20 cellular contexts compared by ENCODE assay signal in the genomic region with DNA sequence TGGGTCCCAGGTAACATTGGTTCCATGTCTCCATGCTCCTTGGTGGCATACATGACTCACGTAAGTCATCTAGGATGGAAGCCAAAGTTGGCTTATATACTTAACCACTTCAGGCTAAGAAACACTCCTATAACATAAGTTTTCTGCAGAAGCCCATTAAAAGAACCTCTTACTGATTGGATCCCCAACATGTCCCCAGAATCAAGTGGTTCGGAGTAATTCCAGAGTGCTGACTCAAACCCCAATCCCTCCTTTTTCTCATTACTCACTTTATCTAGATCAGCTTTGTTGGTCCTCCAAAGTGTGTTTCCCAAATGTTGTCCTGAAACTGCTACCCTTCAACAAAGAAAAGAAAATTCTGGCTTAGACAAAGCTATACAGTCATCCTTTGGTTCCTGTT. TPM values are rescaled to one million over a fixed set of nuclear protein-coding genes. Genes with fewer than 3 reads are reported as not detected.
DNase-seq lines count a peak whose midpoint lies in the region; ATAC-seq, FAIRE-seq and TF ChIP-seq lines count a peak whose summit lies in the region.
"Had no signal": no experiment of that assay in that cellular context is flagged by ENCODE, and none has a peak within 500 bp of the region (broad histone marks: within the 10 kb centered on the region; RNA-seq: fewer than 3 reads in every experiment).

No MANE protein-coding gene starts in this region.

- no peak overlapping the region for H3K4me2 ChIP-seq in astrocyte (ENCODE audit: low read length)

- H3K4me1 ChIP-seq in astrocyte (ENCODE audit: insufficient read depth, low read length) (no peaks in the 10 kb centered on the region), foreskin keratinocyte (no peaks in the 10 kb centered on the region)
- H3K4me1 ChIP-seq: BE2C had no signal

- peaks cover 3% of the 10 kb centered on the region for H3K9me3 Mint-ChIP-seq in astrocyte (ENCODE audit: unreplicated experiment)

- H3K27ac ChIP-seq in astrocyte (ENCODE audit: low read depth, low read length) (no peak overlapping the region), caudate nucleus (ENCODE audit: low read depth, low read length) (no peak overlapping the region), foreskin keratinocyte (no peak overlapping the region)
- H3K27ac ChIP-seq: C4-2B had no signal

- H3K4me3 Mint-ChIP-seq in astrocyte (ENCODE audit: unreplicated experiment) = no peak overlapping the region
- H3K4me3 Mint-ChIP-seq: CD4-positive, alpha-beta memory T cell had no signal

- H3K4me3 ChIP-seq in astrocyte (ENCODE audit: insufficient read depth, low read depth, low read length) (no peak overlapping the region), retinal pigment epithelial cell (ENCODE audit: low read length) (no peak overlapping the region)

- H3K9ac ChIP-seq in astrocyte (ENCODE audit: low read length) = no peak overlapping the region

- no peak for TF ChIP-seq CTCF in astrocyte (IDR thresholded peaks at IDR 0.05; ENCODE audit: insufficient read depth, low read depth, low read length)
- TF ChIP-seq CTCF in retinal pigment epithelial cell (conservative IDR thresholded peaks at IDR 0.05; ENCODE audit: low read depth, low read length) = no peak
- no peak for TF ChIP-seq CTCF in foreskin keratinocyte (conservative IDR thresholded peaks at IDR 0.05)

- no peaks in the 10 kb centered on the region for H4K20me1 ChIP-seq in astrocyte (ENCODE audit: insufficient read depth, low read length)

- no peaks in the 10 kb centered on the region for H3K9me3 ChIP-seq in astrocyte (ENCODE audit: insufficient read depth, low read depth, low read length)
- H3K9me3 ChIP-seq: BE2C had no signal

- peaks cover 3% of the 10 kb centered on the region for H3K4me1 Mint-ChIP-seq in astrocyte (ENCODE audit: low read depth, unreplicated experiment)
- H3K4me1 Mint-ChIP-seq: CD4-positive, alpha-beta memory T cell had no signal

- H3K79me2 ChIP-seq in astrocyte (ENCODE audit: insufficient read depth, low read length) = no peaks in the 10 kb centered on the region

- peaks cover 2% of the 10 kb centered on the region for H3K36me3 Mint-ChIP-seq in astrocyte (ENCODE audit: low read depth, unreplicated experiment)
- H3K36me3 Mint-ChIP-seq: CD4-positive, alpha-beta memory T cell had no signal

- FAIRE-seq in astrocyte (lab: Jason Lieb, UNC) (no peak), HTR-8/SVneo (lab: Jason Lieb, UNC) (no peak)
- FAIRE-seq: GM19239, H54, HepG2 had no signal

- H2AFZ ChIP-seq in astrocyte (ENCODE audit: low read depth, low read length) = no peak overlapping the region

- ATAC-seq in foreskin keratinocyte = no peak
- ATAC-seq: HCT116, HepG2 had no signal

- H3K36me3 ChIP-seq in astrocyte (ENCODE audit: insufficient read depth, low read length) = no peaks in the 10 kb centered on the region
- H3K36me3 ChIP-seq: BE2C had no signal

- peaks cover 5% of the 10 kb centered on the region for H3K27me3 Mint-ChIP-seq in astrocyte (ENCODE audit: low read depth, unreplicated experiment)
- H3K27me3 Mint-ChIP-seq: CD4-positive, alpha-beta memory T cell had no signal

- H3K27ac Mint-ChIP-seq in astrocyte (ENCODE audit: unreplicated experiment) = no peak overlapping the region
- H3K27ac Mint-ChIP-seq: CD4-positive, alpha-beta memory T cell had no signal

- peak; percentile 3 for DNase-seq in Daoy (ENCODE audit: low read depth)
- DNase-seq in HT1080 (ENCODE audit: low read depth) = peak; percentile 7
- peak; percentile 49 for DNase-seq in astrocyte (ENCODE audit: low read depth)
- peak; percentile 2 for DNase-seq in retinal pigment epithelial cell (ENCODE audit: low read depth)
- no peak for DNase-seq in HTR-8/SVneo (ENCODE audit: insufficient read length, low spot score)
- DNase-seq in caudate nucleus (lab: John Stamatoyannopoulos, UW) = no peak
- no peak for DNase-seq in NCI-H1105 treated with DMSO at 0.1 percent for 48 hours (lab: John Stamatoyannopoulos, UW)
- no peak for DNase-seq in foreskin keratinocyte
- DNase-seq: ACHN; BE2C; CD4-positive, alpha-beta memory T cell; DMS79; GF-D8 had no signal

- peaks cover 2% of the 10 kb centered on the region for H3K27me3 ChIP-seq in astrocyte (ENCODE audit: insufficient read depth, low read length)
- H3K27me3 ChIP-seq in foreskin keratinocyte = no peaks in the 10 kb centered on the region
- H3K27me3 ChIP-seq: BE2C had no signal

RNA-seq across cellular contexts. Expression of a gene that starts 10.1 kb away (rescaled TPM):
- not detected in 2 replicates for total RNA-seq in Daoy (2014; rRNA removed; shearing (Covaris generic))
- total RNA-seq in HT1080 (2014; rRNA removed; shearing (Covaris generic)) = not detected in 2 replicates
- polyA plus RNA-seq in HT1080 (2015; cell fraction: cytosol; rRNA removed) = not detected in 2 replicates
- polyA plus RNA-seq in HT1080 (2015; cell fraction: nucleus; rRNA removed) = not detected in 2 replicates
- 0.19 TPM in 1 of 2 replicates, not detected in the other for total RNA-seq in astrocyte
- 0.07 TPM in 1 of 2 replicates, not detected in the other for total RNA-seq in foreskin keratinocyte
- not detected in 2 replicates for polyA plus RNA-seq in foreskin keratinocyte
- total RNA-seq: A172; CD4-positive, alpha-beta memory T cell; HT-29 had no signal
- polyA plus RNA-seq: CD4-positive, alpha-beta memory T cell had no signal

Comparison
In these comparisons a context has a peak if more than half of its experiments do, and no peak if none do; other contexts are left out.
1. DNase-seq: peak in Daoy (single experiment), HT1080 (single experiment), astrocyte (single experiment) and retinal pigment epithelial cell (single experiment); none in HTR-8/SVneo (single experiment), caudate nucleus (0 of 61), NCI-H1105 treated with DMSO at 0.1 percent for 48 hours (single experiment) and foreskin keratinocyte (0 of 2).